In genomic region chr1:28592314-28593071, GRCh38 we compare ENCODE assay signal across 9 cellular contexts. TPM values are rescaled to one million over a fixed set of nuclear protein-coding genes. Genes with fewer than 3 reads are reported as not detected.
DNase-seq lines count a peak whose midpoint lies in the region; ATAC-seq, FAIRE-seq and TF ChIP-seq lines count a peak whose summit lies in the region.
"Had no signal": no experiment of that assay in that cellular context is flagged by ENCODE, and none has a peak within 500 bp of the region (broad histone marks: within the 10 kb centered on the region; RNA-seq: fewer than 3 reads in every experiment).

No MANE protein-coding gene starts in this region.

- dilution Hi-C loops in keratinocyte (cut with MboI; ENCODE audit: extremely low pct_ligation_motif_present, low sequenced_read_pairs): no loop called here

- TF ChIP-seq CTCF in keratinocyte (optimal IDR thresholded peaks at IDR 0.05 in 1 of 3, IDR thresholded peaks at IDR 0.05 in 1 of 3, conservative IDR thresholded peaks at IDR 0.05 in 1 of 3; ENCODE audit: extremely low read depth in 1 of 3, insufficient read depth in 2 of 3, low read length in 3 of 3): no peak

- no peaks in the 10 kb centered on the region for H3K79me2 ChIP-seq in keratinocyte (ENCODE audit: control insufficient read depth, insufficient read depth, low read length)

- peak overlapping the region; percentile 57 for H3K4me3 ChIP-seq in CD4-positive, CD25-positive, alpha-beta regulatory T cell (ENCODE audit: low read depth, low read length)
- H3K4me3 ChIP-seq in H7 (ENCODE audit: insufficient read depth, low read depth, low read length) (peak overlapping the region; percentile 68), keratinocyte (ENCODE audit: control insufficient read depth in 2 of 3, extremely low read depth in 1 of 3, insufficient read depth in 2 of 3, low read depth in 1 of 3, low read length in 3 of 3) (peak overlapping the region in 1 of 3 experiments; percentile 7), stomach smooth muscle (ENCODE audit: low read length in 2 of 2) (peak overlapping the region; percentile 60 to 67)

- POLR2A ChIA-PET in activated naive CD8-positive, alpha-beta T cell treated with anti-CD3 and anti-CD28 coated beads, Interleukin-2, amount 10 ng/mL, durations not matched to agents 7 days and 5 days (lab: Charles Lee): interaction anchor here (1.4 kb wide), 1 partner anchor 11 kb away, joined by 11 read pairs; no protein-coding TSS in a partner anchor

- H3K36me3 Mint-ChIP-seq in CD4-positive, CD25-positive, alpha-beta regulatory T cell: no peaks in the 10 kb centered on the region
- H3K36me3 Mint-ChIP-seq in activated naive CD8-positive, alpha-beta T cell treated with anti-CD3 and anti-CD28 coated beads, Interleukin-2, amount 10 ng/mL, durations not matched to agents 7 days and 5 days: peaks cover 2% of the 10 kb centered on the region

- H3K9ac ChIP-seq in keratinocyte (ENCODE audit: control insufficient read depth, extremely low read depth, insufficient read depth, low read length) (peak overlapping the region; percentile 13), stomach smooth muscle (ENCODE audit: low read length in 2 of 2) (peak overlapping the region in 1 of 2 donors; percentile 13)

- peaks cover 4% of the 10 kb centered on the region for H3K4me1 ChIP-seq in CD4-positive, CD25-positive, alpha-beta regulatory T cell (ENCODE audit: control insufficient read depth, insufficient read depth, low read length, poor library complexity, severe bottlenecking)
- peaks cover 14% of the 10 kb centered on the region for H3K4me1 ChIP-seq in keratinocyte (ENCODE audit: control insufficient read depth, extremely low read depth, insufficient read depth, low read length)
- H3K4me1 ChIP-seq in stomach smooth muscle (ENCODE audit: control insufficient read depth, insufficient read depth, low read length): peaks cover 5% of the 10 kb centered on the region

- H3K4me3 Mint-ChIP-seq in CD4-positive, CD25-positive, alpha-beta regulatory T cell: peak overlapping the region; percentile 38 to 85 (median 78)
- H3K4me3 Mint-ChIP-seq in activated naive CD8-positive, alpha-beta T cell treated with anti-CD3 and anti-CD28 coated beads, Interleukin-2, amount 10 ng/mL, durations not matched to agents 7 days and 5 days: peak overlapping the region; percentile 78

- H3K9me3 Mint-ChIP-seq in CD4-positive, CD25-positive, alpha-beta regulatory T cell: no peaks in the 10 kb centered on the region
- no peaks in the 10 kb centered on the region for H3K9me3 Mint-ChIP-seq in activated naive CD8-positive, alpha-beta T cell treated with anti-CD3 and anti-CD28 coated beads, Interleukin-2, amount 10 ng/mL, durations not matched to agents 7 days and 5 days

- H3K4me1 Mint-ChIP-seq in CD4-positive, CD25-positive, alpha-beta regulatory T cell: peaks cover 0 to 7% (median 5%) of the 10 kb centered on the region in 4 donors
- no peaks in the 10 kb centered on the region for H3K4me1 Mint-ChIP-seq in activated naive CD8-positive, alpha-beta T cell treated with anti-CD3 and anti-CD28 coated beads, Interleukin-2, amount 10 ng/mL, durations not matched to agents 7 days and 5 days

- H2AFZ ChIP-seq in keratinocyte (ENCODE audit: control insufficient read depth, low read length): no peak overlapping the region

- H4K20me1 ChIP-seq in keratinocyte (ENCODE audit: control insufficient read depth, extremely low read depth, insufficient read depth, low read length): no peaks in the 10 kb centered on the region

- H3K9me1 ChIP-seq in keratinocyte (ENCODE audit: control insufficient read depth, extremely low read depth, insufficient read depth, low read length): no peaks in the 10 kb centered on the region

- DNase-seq in CD4-positive, CD25-positive, alpha-beta regulatory T cell: no peak
- DNase-seq in H7 (peak; percentile 94), keratinocyte (ENCODE audit: low read depth, low spot score) (no peak), A172 (ENCODE audit: low spot score) (no peak), cerebellum (ENCODE audit: low spot score) (no peak)
- peak; percentile 36 for DNase-seq in activated naive CD8-positive, alpha-beta T cell treated with anti-CD3 and anti-CD28 coated beads, Interleukin-2, amount 10 ng/mL, durations not matched to agents 7 days and 5 days

- H3K36me3 ChIP-seq in CD4-positive, CD25-positive, alpha-beta regulatory T cell (ENCODE audit: control insufficient read depth, insufficient read depth, low read length): no peaks in the 10 kb centered on the region
- H3K36me3 ChIP-seq in H7 (replicated peaks; ENCODE audit: control insufficient read depth, insufficient read depth, low read length) (no peaks in the 10 kb centered on the region), keratinocyte (ENCODE audit: control insufficient read depth in 2 of 2, extremely low read depth in 1 of 2, insufficient read depth in 2 of 2, low read length in 2 of 2) (no peaks in the 10 kb centered on the region), stomach smooth muscle (ENCODE audit: control insufficient read depth in 2 of 2, insufficient read depth in 2 of 2, low read length in 2 of 2) (no peaks in the 10 kb centered on the region)

- no peak for FAIRE-seq in keratinocyte (lab: Jason Lieb, UNC)

- peak in 1 of 2 donors; percentile 31 for ATAC-seq in CD4-positive, CD25-positive, alpha-beta regulatory T cell (ENCODE audit: low read depth in 2 of 2)
- peak; percentile 56 for ATAC-seq in activated naive CD8-positive, alpha-beta T cell treated with anti-CD3 and anti-CD28 coated beads, Interleukin-2, amount 10 ng/mL, durations not matched to agents 7 days and 5 days (ENCODE audit: low read depth)
- no peak for ATAC-seq in HG02973 (IDR thresholded peaks at IDR 0.05; ENCODE audit: unreplicated experiment)

- H3K27me3 Mint-ChIP-seq in CD4-positive, CD25-positive, alpha-beta regulatory T cell: peaks cover 6% of the 10 kb centered on the region
- peaks cover 12% of the 10 kb centered on the region for H3K27me3 Mint-ChIP-seq in activated naive CD8-positive, alpha-beta T cell treated with anti-CD3 and anti-CD28 coated beads, Interleukin-2, amount 10 ng/mL, durations not matched to agents 7 days and 5 days

- peak overlapping the region; percentile 48 for H3K4me2 ChIP-seq in keratinocyte (ENCODE audit: control insufficient read depth, extremely low read depth, insufficient read depth, low read depth, low read length)

- H3K9me3 ChIP-seq in CD4-positive, CD25-positive, alpha-beta regulatory T cell (ENCODE audit: control insufficient read depth in 2 of 2, low read length in 2 of 2): no peaks in the 10 kb centered on the region
- no peaks in the 10 kb centered on the region for H3K9me3 ChIP-seq in keratinocyte (ENCODE audit: control insufficient read depth, low read depth, low read length)
- H3K9me3 ChIP-seq in stomach smooth muscle (ENCODE audit: control insufficient read depth in 2 of 2, low read length in 2 of 2): no peaks in the 10 kb centered on the region

- H3K27ac Mint-ChIP-seq in CD4-positive, CD25-positive, alpha-beta regulatory T cell: no peak overlapping the region
- no peak overlapping the region for H3K27ac Mint-ChIP-seq in activated naive CD8-positive, alpha-beta T cell treated with anti-CD3 and anti-CD28 coated beads, Interleukin-2, amount 10 ng/mL, durations not matched to agents 7 days and 5 days

- no peak overlapping the region for H3K27ac ChIP-seq in CD4-positive, CD25-positive, alpha-beta regulatory T cell (ENCODE audit: insufficient read depth, low read length, poor library complexity, severe bottlenecking)
- H3K27ac ChIP-seq in keratinocyte (ENCODE audit: control insufficient read depth, insufficient read depth, low read length): no peak overlapping the region
- H3K27ac ChIP-seq in stomach smooth muscle (ENCODE audit: low read length): no peak overlapping the region

- H3K27me3 ChIP-seq in CD4-positive, CD25-positive, alpha-beta regulatory T cell (ENCODE audit: control insufficient read depth, insufficient read depth, low read length): no peaks in the 10 kb centered on the region
- H3K27me3 ChIP-seq in H7 (ENCODE audit: control insufficient read depth, insufficient read depth, low read length) (peaks cover 9% of the 10 kb centered on the region), keratinocyte (ENCODE audit: control insufficient read depth, extremely low read depth, insufficient read depth, low read length) (peaks cover 4% of the 10 kb centered on the region), stomach smooth muscle (ENCODE audit: control insufficient read depth in 1 of 2, insufficient read depth in 2 of 2, low read length in 2 of 2) (no peaks in the 10 kb centered on the region)

RNA-seq across cellular contexts. Expression of gene RAB42, which starts 0.4 kb away (rescaled TPM):
- not detected for total RNA-seq in CD4-positive, CD25-positive, alpha-beta regulatory T cell
- polyA plus RNA-seq in CD4-positive, CD25-positive, alpha-beta regulatory T cell: not detected
- total RNA-seq in H7 (2014; rRNA removed; shearing (Covaris generic)): 6.2 and 11.5 TPM in 2 replicates
- under 1 TPM; 0.50 to 0.79 TPM for total RNA-seq in activated naive CD8-positive, alpha-beta T cell treated with anti-CD3 and anti-CD28 coated beads, Interleukin-2, amount 10 ng/mL, durations not matched to agents 7 days and 5 days
- 0.05 to 0.27 TPM (median 0.17 TPM) in 3 replicates for polyA plus RNA-seq in keratinocyte
- polyA plus RNA-seq in keratinocyte (2011; ENCODE audit: low read depth): not detected
- 0.09 and 0.12 TPM in 2 replicates for polyA plus RNA-seq in keratinocyte (2011; cell fraction: cytosol; rRNA removed)
- 0.15 TPM in 1 of 2 replicates, not detected in the other for polyA plus RNA-seq in keratinocyte (2011; cell fraction: nucleus; rRNA removed)
- polyA plus RNA-seq in keratinocyte (2012; ENCODE audit: low replicate concordance): 0.08 and 0.09 TPM in 2 replicates
- 0.16 to 0.30 TPM in 2 of 3 replicates, not detected in the other for polyA minus RNA-seq in keratinocyte
- polyA minus RNA-seq in keratinocyte (2011; cell fraction: cytosol; rRNA and poly(A)+ RNA removed): not detected
- 0.42 TPM in 1 of 2 replicates, not detected in the other for polyA minus RNA-seq in keratinocyte (2011; cell fraction: nucleus; rRNA and poly(A)+ RNA removed)
- total RNA-seq in A172 (2014; rRNA removed; shearing (Covaris generic)): 0.17 TPM in 1 of 2 replicates, not detected in the other
- 3.0 TPM for total RNA-seq in cerebellum

RNA-seq across cellular contexts. Expression of gene TRNAU1AP, which starts 39.6 kb away (rescaled TPM):
- total RNA-seq in CD4-positive, CD25-positive, alpha-beta regulatory T cell: 29.8 TPM
- polyA plus RNA-seq in CD4-positive, CD25-positive, alpha-beta regulatory T cell: 10 to 100 TPM; 28.9 to 48.2 (median 39.4) TPM
- total RNA-seq in H7 (2014; rRNA removed; shearing (Covaris generic)): 35.3 and 37.1 TPM in 2 replicates
- 10 to 100 TPM; 54.2 to 58.9 TPM for total RNA-seq in activated naive CD8-positive, alpha-beta T cell treated with anti-CD3 and anti-CD28 coated beads, Interleukin-2, amount 10 ng/mL, durations not matched to agents 7 days and 5 days
- polyA plus RNA-seq in keratinocyte: 28.9 to 43.5 TPM (median 40.4 TPM) in 3 replicates
- 20.9 TPM for polyA plus RNA-seq in keratinocyte (2011; ENCODE audit: low read depth)
- polyA plus RNA-seq in keratinocyte (2011; cell fraction: cytosol; rRNA removed): 23.1 and 27.7 TPM in 2 replicates
- 33.8 and 34.5 TPM in 2 replicates for polyA plus RNA-seq in keratinocyte (2011; cell fraction: nucleus; rRNA removed)
- polyA plus RNA-seq in keratinocyte (2012; ENCODE audit: low replicate concordance): 25.7 and 31.9 TPM in 2 replicates
- 10.1 to 19.9 TPM (median 11.8 TPM) in 3 replicates for polyA minus RNA-seq in keratinocyte
- 5.6 TPM for polyA minus RNA-seq in keratinocyte (2011; cell fraction: cytosol; rRNA and poly(A)+ RNA removed)
- 8.3 and 10.3 TPM in 2 replicates for polyA minus RNA-seq in keratinocyte (2011; cell fraction: nucleus; rRNA and poly(A)+ RNA removed)
- total RNA-seq in A172 (2014; rRNA removed; shearing (Covaris generic)): 15.2 and 17.1 TPM in 2 replicates
- total RNA-seq in cerebellum: 33.6 TPM

RNA-seq across cellular contexts. Expression of gene TAF12, which starts 50.4 kb away (rescaled TPM):
- total RNA-seq in CD4-positive, CD25-positive, alpha-beta regulatory T cell: 20.7 TPM
- polyA plus RNA-seq in CD4-positive, CD25-positive, alpha-beta regulatory T cell: 10 to 100 TPM; 44.7 to 52.0 (median 48.9) TPM
- total RNA-seq in H7 (2014; rRNA removed; shearing (Covaris generic)): 72.3 and 78.8 TPM in 2 replicates
- total RNA-seq in activated naive CD8-positive, alpha-beta T cell treated with anti-CD3 and anti-CD28 coated beads, Interleukin-2, amount 10 ng/mL, durations not matched to agents 7 days and 5 days: 10 to 100 TPM; 29.9 to 30.5 TPM
- polyA plus RNA-seq in keratinocyte: 44.7 to 56.9 TPM (median 45.2 TPM) in 3 replicates
- 59.2 TPM for polyA plus RNA-seq in keratinocyte (2011; ENCODE audit: low read depth)
- 44.1 and 53.6 TPM in 2 replicates for polyA plus RNA-seq in keratinocyte (2011; cell fraction: cytosol; rRNA removed)
- polyA plus RNA-seq in keratinocyte (2011; cell fraction: nucleus; rRNA removed): 24.6 and 28.0 TPM in 2 replicates
- 35.3 and 35.8 TPM in 2 replicates for polyA plus RNA-seq in keratinocyte (2012; ENCODE audit: low replicate concordance)
- 6.4 to 22.3 TPM (median 22.0 TPM) in 3 replicates for polyA minus RNA-seq in keratinocyte
- polyA minus RNA-seq in keratinocyte (2011; cell fraction: cytosol; rRNA and poly(A)+ RNA removed): 14.6 TPM
- 4.5 and 7.1 TPM in 2 replicates for polyA minus RNA-seq in keratinocyte (2011; cell fraction: nucleus; rRNA and poly(A)+ RNA removed)
- 15.4 and 17.4 TPM in 2 replicates for total RNA-seq in A172 (2014; rRNA removed; shearing (Covaris generic))
- 15.2 TPM for total RNA-seq in cerebellum

RNA-seq across cellular contexts. Expression of gene RNU11, which starts 55.9 kb away (rescaled TPM):
- not detected for total RNA-seq in CD4-positive, CD25-positive, alpha-beta regulatory T cell
- not detected for polyA plus RNA-seq in CD4-positive, CD25-positive, alpha-beta regulatory T cell
- total RNA-seq in H7 (2014; rRNA removed; shearing (Covaris generic)): not detected in 2 replicates
- total RNA-seq in activated naive CD8-positive, alpha-beta T cell treated with anti-CD3 and anti-CD28 coated beads, Interleukin-2, amount 10 ng/mL, durations not matched to agents 7 days and 5 days: not detected
- not detected in 3 replicates for polyA plus RNA-seq in keratinocyte
- polyA plus RNA-seq in keratinocyte (2011; ENCODE audit: low read depth): not detected
- not detected in 2 replicates for polyA plus RNA-seq in keratinocyte (2011; cell fraction: cytosol; rRNA removed)
- not detected in 2 replicates for polyA plus RNA-seq in keratinocyte (2011; cell fraction: nucleus; rRNA removed)
- not detected in 2 replicates for polyA plus RNA-seq in keratinocyte (2012; ENCODE audit: low replicate concordance)
- not detected in 3 replicates for polyA minus RNA-seq in keratinocyte
- polyA minus RNA-seq in keratinocyte (2011; cell fraction: cytosol; rRNA and poly(A)+ RNA removed): not detected
- polyA minus RNA-seq in keratinocyte (2011; cell fraction: nucleus; rRNA and poly(A)+ RNA removed): not detected in 2 replicates
- total RNA-seq in A172 (2014; rRNA removed; shearing (Covaris generic)): not detected in 2 replicates
- not detected for total RNA-seq in cerebellum
- total RNA-seq: myocyte had no signal

Comparison
In these comparisons a context has a peak if more than half of its experiments do, and no peak if none do; other contexts are left out.
1. DNase-seq: peak in H7 (single experiment) and activated naive CD8-positive, alpha-beta T cell treated with anti-CD3 and anti-CD28 coated beads, Interleukin-2, amount 10 ng/mL, durations not matched to agents 7 days and 5 days (single experiment); none in CD4-positive, CD25-positive, alpha-beta regulatory T cell (0 of 3), keratinocyte (single experiment), A172 (single experiment) and cerebellum (single experiment).